Comparison of ENCODE assay signal across 18 cellular contexts in the genomic region with DNA sequence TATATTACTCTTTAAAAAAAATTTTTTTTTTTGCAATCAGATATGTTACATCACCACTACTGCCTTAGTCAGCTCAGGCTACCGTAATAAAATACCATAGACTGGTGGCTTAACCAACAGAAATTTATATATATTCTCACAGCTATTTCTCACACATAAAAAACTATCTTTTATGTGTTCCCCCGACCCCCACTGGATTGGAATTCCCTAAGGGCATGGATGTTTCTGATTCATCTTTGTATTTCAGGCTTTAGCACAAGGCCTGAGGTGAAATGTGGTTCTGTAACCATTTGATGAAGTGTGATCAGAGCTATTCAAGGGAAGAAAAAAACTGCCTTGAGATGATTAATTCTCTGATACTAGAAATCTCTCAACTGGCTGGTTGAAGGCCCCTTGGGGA. TPM values are rescaled to one million over a fixed set of nuclear protein-coding genes. Genes with fewer than 3 reads are reported as not detected.
DNase-seq lines count a peak whose midpoint lies in the region; TF ChIP-seq lines count a peak whose summit lies in the region.
"Had no signal": no experiment of that assay in that cellular context is flagged by ENCODE, and none has a peak within 500 bp of the region (broad histone marks: within the 10 kb centered on the region; RNA-seq: fewer than 3 reads in every experiment).

No MANE protein-coding gene starts in this region.

- H3K4me3 Mint-ChIP-seq in activated T-cell treated with anti-CD3 and anti-CD28 coated beads, Interleukin-2, amount 50 U/mL, for 24 hours: no peak overlapping the region

- no peak overlapping the region for H2AFZ ChIP-seq in ACC112 (ENCODE audit: low read length, unreplicated experiment)
- no peak overlapping the region for H2AFZ ChIP-seq in osteoblast (ENCODE audit: low read length)

- H3K9me3 Mint-ChIP-seq in activated T-cell treated with anti-CD3 and anti-CD28 coated beads, Interleukin-2, amount 50 U/mL, for 24 hours: no peaks in the 10 kb centered on the region

- peaks cover 31% of the 10 kb centered on the region for H3K4me1 Mint-ChIP-seq in activated T-cell treated with anti-CD3 and anti-CD28 coated beads, Interleukin-2, amount 50 U/mL, for 24 hours (ENCODE audit: low read depth)

- H3K27me3 Mint-ChIP-seq in activated T-cell treated with anti-CD3 and anti-CD28 coated beads, Interleukin-2, amount 50 U/mL, for 24 hours: peaks cover 28% of the 10 kb centered on the region

- H3K9me3 ChIP-seq in osteoblast (ENCODE audit: low read depth, low read length): no peaks in the 10 kb centered on the region
- H3K9me3 ChIP-seq: body of pancreas had no signal

- H4K20me1 ChIP-seq in osteoblast (ENCODE audit: insufficient read depth, low read length): no peaks in the 10 kb centered on the region

- H3K27me3 ChIP-seq in ACC112 (ENCODE audit: insufficient read depth, low read length): 0 out of 2 replicates have a peak, but pooled peaks cover 6% of the 10 kb centered on the region
- no peaks in the 10 kb centered on the region for H3K27me3 ChIP-seq in dorsolateral prefrontal cortex
- H3K27me3 ChIP-seq in osteoblast (ENCODE audit: insufficient read depth, low read length): peaks cover 7% of the 10 kb centered on the region
- H3K27me3 ChIP-seq: body of pancreas had no signal

- no peak overlapping the region for H3K27ac Mint-ChIP-seq in activated T-cell treated with anti-CD3 and anti-CD28 coated beads, Interleukin-2, amount 50 U/mL, for 24 hours

- H3K27ac ChIP-seq in ACC112 (ENCODE audit: low read depth, low read length) (peak overlapping the region; percentile 1; the same call in 1 of the 2 replicates), dorsolateral prefrontal cortex (peak overlapping the region in 43 of 59 donors; percentile 14 to 86 (median 66)), osteoblast (ENCODE audit: low read depth, low read length) (peak overlapping the region; percentile 32)
- H3K27ac ChIP-seq: foreskin keratinocyte, VCaP had no signal

- no peak overlapping the region for H3K4me3 ChIP-seq in ACC112 (ENCODE audit: low read depth, low read length)
- H3K4me3 ChIP-seq in dorsolateral prefrontal cortex: peak overlapping the region in 40 of 59 donors; percentile 14 to 75 (median 62)
- no peak overlapping the region for H3K4me3 ChIP-seq in osteoblast (ENCODE audit: insufficient read depth, low read length)
- H3K4me3 ChIP-seq: body of pancreas, mucosa of descending colon had no signal

- intact Hi-C loops in dorsolateral prefrontal cortex (cut with DNase I) (loop anchor here in 1 of 2 donors (10.0 kb wide), 1 partner anchor 265 kb away; a partner anchor contains a TSS), head of caudate nucleus (cut with DNase I) (no loop called here)

- no peaks in the 10 kb centered on the region for H3K79me2 ChIP-seq in ACC112 (ENCODE audit: control insufficient read depth, insufficient read depth, low read length, unreplicated experiment)
- no peaks in the 10 kb centered on the region for H3K79me2 ChIP-seq in osteoblast (ENCODE audit: insufficient read depth, low read length)

- H3K36me3 Mint-ChIP-seq in activated T-cell treated with anti-CD3 and anti-CD28 coated beads, Interleukin-2, amount 50 U/mL, for 24 hours (ENCODE audit: low read depth): no peaks in the 10 kb centered on the region
- H3K36me3 Mint-ChIP-seq: immature natural killer cell had no signal

- no peak overlapping the region for H3K4me2 ChIP-seq in osteoblast (ENCODE audit: insufficient read depth, low read length)

- DNase-seq in NCI-H226 (peak; percentile 88), dorsolateral prefrontal cortex (no peak), osteoblast (ENCODE audit: insufficient read length, low spot score, missing footprints) (peak; percentile 49), GM10266 (ENCODE audit: extremely low spot score) (no peak), head of caudate nucleus (no peak), NCI-H1092 treated with DMSO at 0.1 percent for 48 hours (lab: John Stamatoyannopoulos, UW) (no peak)
- no peak for DNase-seq in activated T-cell treated with anti-CD3 and anti-CD28 coated beads, Interleukin-2, amount 50 U/mL, for 24 hours
- DNase-seq: immature natural killer cell, MM.1S, mucosa of descending colon, NCI-H2029, NCI-H526, PC-3, posterior cingulate gyrus had no signal

- H3K36me3 ChIP-seq in ACC112 (ENCODE audit: insufficient read depth, low read length) (no peaks in the 10 kb centered on the region), osteoblast (ENCODE audit: insufficient read depth, low read length) (no peaks in the 10 kb centered on the region)

- TF ChIP-seq CTCF in dorsolateral prefrontal cortex (IDR thresholded peaks at IDR 0.05 in 54 of 56, conservative IDR thresholded peaks at IDR 0.05 in 2 of 56; ENCODE audit: low read depth in 1 of 56, partially characterized antibody in 56 of 56): no peak
- no peak for TF ChIP-seq CTCF in osteoblast (IDR thresholded peaks at IDR 0.05; ENCODE audit: extremely low read depth, low read depth, low read length)
- TF ChIP-seq CTCF in GM10266 (IDR thresholded peaks at IDR 0.05; ENCODE audit: control insufficient read depth, insufficient read depth, low read depth, missing control alignments): no peak

- peaks cover 14% of the 10 kb centered on the region for H3K4me1 ChIP-seq in ACC112 (ENCODE audit: control insufficient read depth, insufficient read depth, low read length, unreplicated experiment)
- H3K4me1 ChIP-seq in osteoblast (ENCODE audit: insufficient read depth, low read length): peaks cover 28% of the 10 kb centered on the region
- H3K4me1 ChIP-seq: foreskin keratinocyte had no signal

RNA-seq across cellular contexts. Expression of a gene that starts 2.7 kb away (rescaled TPM):
- 100 to 1,000 TPM in 3 of 120 experiments, 10 to 100 TPM in 105, 1 to 10 TPM in 12; 6.3 to 175 (median 23.8) TPM for total RNA-seq in dorsolateral prefrontal cortex
- 1.8 and 4.0 TPM in 2 replicates for total RNA-seq in osteoblast
- total RNA-seq: foreskin keratinocyte, PC-3 had no signal

RNA-seq across cellular contexts. Expression of a gene that starts 9.0 kb away (rescaled TPM):
- total RNA-seq in dorsolateral prefrontal cortex: 10 to 100 TPM in 75 of 120 experiments, 1 to 10 TPM in 45; 5.4 to 18.1 (median 10.8) TPM
- 8.3 and 8.5 TPM in 2 replicates for total RNA-seq in osteoblast

RNA-seq across cellular contexts. Expression of a gene that starts 17.1 kb away (rescaled TPM):
- total RNA-seq in dorsolateral prefrontal cortex (10 to 100 TPM; 32.1 to 76.3 (median 57.7) TPM), osteoblast (29.7 and 30.6 TPM in 2 replicates)

RNA-seq across cellular contexts. Expression of a gene that starts 17.3 kb away (rescaled TPM):
- total RNA-seq in dorsolateral prefrontal cortex: 100 to 1,000 TPM in 1 of 120 experiments, 10 to 100 TPM in 119; 53.9 to 101 (median 81.5) TPM
- 70.1 and 84.3 TPM in 2 replicates for total RNA-seq in osteoblast

RNA-seq across cellular contexts. Expression of a gene that starts 34.4 kb away (rescaled TPM):
- 10 to 100 TPM; 13.3 to 31.0 (median 17.6) TPM for total RNA-seq in dorsolateral prefrontal cortex
- total RNA-seq in osteoblast: 30.8 and 32.1 TPM in 2 replicates

Comparison
In these comparisons a context has a peak if more than half of its experiments do, and no peak if none do; other contexts are left out.
1. H3K27ac ChIP-seq: peak in every context shown above with its lines; median percentile 66 in dorsolateral prefrontal cortex; 32 in osteoblast; 1 in ACC112.
2. H3K4me3 ChIP-seq: peak in dorsolateral prefrontal cortex (40 of 59); none in ACC112 (single experiment) and osteoblast (single experiment).
3. DNase-seq: peak in NCI-H226 (single experiment) and osteoblast (single experiment); none in dorsolateral prefrontal cortex (0 of 10), GM10266 (single experiment), activated T-cell treated with anti-CD3 and anti-CD28 coated beads, Interleukin-2, amount 50 U/mL, for 24 hours (single experiment), head of caudate nucleus (0 of 42) and NCI-H1092 treated with DMSO at 0.1 percent for 48 hours (single experiment).